In the genomic region with DNA sequence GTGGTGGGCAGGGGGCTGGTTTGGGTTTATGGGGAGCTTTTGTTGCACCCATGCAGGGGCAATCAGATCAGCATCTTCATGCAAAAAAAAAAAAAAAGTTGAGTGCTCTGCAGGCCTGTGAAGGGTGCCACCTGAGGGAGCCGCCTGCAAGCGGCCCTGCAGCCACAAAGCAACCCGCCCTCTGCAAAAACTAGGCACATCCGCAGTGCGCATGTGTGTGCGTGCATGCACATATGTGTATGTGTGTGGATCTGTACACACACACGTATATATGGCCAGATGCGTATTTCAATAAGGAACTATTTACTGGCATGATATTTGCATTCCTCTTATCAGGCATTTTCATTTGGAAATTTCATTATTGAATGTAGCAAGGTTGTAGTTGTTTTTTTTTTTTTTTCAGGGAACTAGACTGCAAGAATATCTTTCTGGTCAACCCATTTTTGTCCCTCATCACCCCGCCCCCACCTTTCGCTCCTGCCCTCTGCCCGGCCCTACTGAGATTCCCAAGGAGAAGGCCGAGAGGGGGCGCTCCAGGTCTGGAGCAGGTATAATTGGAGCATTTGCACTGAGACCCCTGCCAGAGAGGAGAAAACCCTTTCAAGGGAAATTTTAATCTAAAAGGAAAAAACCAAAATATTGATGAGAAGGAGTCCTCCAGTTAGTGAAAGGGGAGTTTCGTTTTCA, we compare ENCODE assay signal across 18 cellular contexts. TPM values are rescaled to one million over a fixed set of nuclear protein-coding genes. Genes with fewer than 3 reads are reported as not detected.
DNase-seq lines count a peak whose midpoint lies in the region; TF ChIP-seq lines count a peak whose summit lies in the region.
"Had no signal": no experiment of that assay in that cellular context is flagged by ENCODE, and none has a peak within 500 bp of the region (broad histone marks: within the 10 kb centered on the region; RNA-seq: fewer than 3 reads in every experiment).

No MANE protein-coding gene starts in this region.

- POLR2A ChIA-PET in activated CD4-positive, alpha-beta T cell treated with anti-CD3 and anti-CD28 coated beads, Interleukin-2, amount 10 ng/mL, durations not matched to agents 7 days and 5 days (lab: Charles Lee) = no interaction called here

- H3K4me1 ChIP-seq in mesendoderm (ENCODE audit: control insufficient read depth, low read depth, low read length) (no peaks in the 10 kb centered on the region), SJCRH30 (no peaks in the 10 kb centered on the region)

- no peaks in the 10 kb centered on the region for H3K36me3 ChIP-seq in WERI-Rb-1
- H3K36me3 ChIP-seq in mesendoderm (ENCODE audit: control insufficient read depth, insufficient read depth, low read length) = no peaks in the 10 kb centered on the region
- H3K36me3 ChIP-seq in SJCRH30 = no peaks in the 10 kb centered on the region

- H3K36me3 Mint-ChIP-seq in activated CD4-positive, alpha-beta T cell treated with anti-CD3 and anti-CD28 coated beads, Interleukin-2, amount 10 ng/mL, durations not matched to agents 7 days and 5 days (ENCODE audit: low read depth) = peaks cover 2% of the 10 kb centered on the region
- peaks cover 3% of the 10 kb centered on the region for H3K36me3 Mint-ChIP-seq in activated CD4-positive, alpha-beta T cell treated with anti-CD3 and anti-CD28 coated beads, Interleukin-2, amount 10 ng/mL, durations not matched to agents 24 days and 14 days (ENCODE audit: low read depth)
- H3K36me3 Mint-ChIP-seq in HFFc6 (ENCODE audit: low read depth) (no peaks in the 10 kb centered on the region), CD14-positive monocyte (no peaks in the 10 kb centered on the region)

- H3K4me3 ChIP-seq in WERI-Rb-1 (ENCODE audit: low read depth, low read length) (no peak overlapping the region), mesendoderm (ENCODE audit: low read length) (no peak overlapping the region), SJCRH30 (no peak overlapping the region)

- peak; percentile 29; the same call in 1 of the 2 replicates for TF ChIP-seq CTCF in HFFc6 (IDR thresholded peaks at IDR 0.05)
- TF ChIP-seq CTCF in WERI-Rb-1 (IDR thresholded peaks at IDR 0.05; ENCODE audit: low read depth, low read length) = 0 out of 2 replicates have a peak, but pooled peaks have one; percentile 3
- no peak for TF ChIP-seq CTCF in CD14-positive monocyte (IDR thresholded peaks at IDR 0.05)

- WGBS in mesendoderm (ENCODE audit: extremely low coverage, insufficient coverage, low lambda C conversion rate) = no CpG with 5 or more reads among the region's 14 CpGs

- H4K8ac ChIP-seq in mesendoderm (ENCODE audit: low read depth, low read length) = no peak overlapping the region

- peaks cover 31% of the 10 kb centered on the region for H3K4me1 Mint-ChIP-seq in activated CD4-positive, alpha-beta T cell treated with anti-CD3 and anti-CD28 coated beads, Interleukin-2, amount 10 ng/mL, durations not matched to agents 7 days and 5 days
- peaks cover 10% of the 10 kb centered on the region for H3K4me1 Mint-ChIP-seq in activated CD4-positive, alpha-beta T cell treated with anti-CD3 and anti-CD28 coated beads, Interleukin-2, amount 10 ng/mL, durations not matched to agents 24 days and 14 days
- H3K4me1 Mint-ChIP-seq in HFFc6 (ENCODE audit: low read depth) = peaks cover 10% of the 10 kb centered on the region; the same call in 1 of the 2 replicates
- peaks cover 20% of the 10 kb centered on the region for H3K4me1 Mint-ChIP-seq in CD14-positive monocyte

- no peak overlapping the region for H2BK15ac ChIP-seq in mesendoderm (replicated peaks; ENCODE audit: low read depth)

- H3K27ac Mint-ChIP-seq in activated CD4-positive, alpha-beta T cell treated with anti-CD3 and anti-CD28 coated beads, Interleukin-2, amount 10 ng/mL, durations not matched to agents 7 days and 5 days = no peak overlapping the region
- H3K27ac Mint-ChIP-seq in activated CD4-positive, alpha-beta T cell treated with anti-CD3 and anti-CD28 coated beads, Interleukin-2, amount 10 ng/mL, durations not matched to agents 24 days and 14 days = no peak overlapping the region
- H3K27ac Mint-ChIP-seq in HFFc6 = no peak overlapping the region
- no peak overlapping the region for H3K27ac Mint-ChIP-seq in CD14-positive monocyte
- H3K27ac Mint-ChIP-seq: stimulated activated effector memory CD8-positive, alpha-beta T cell treated with anti-CD3 and anti-CD28 coated beads, Interleukin-12 subunit alpha, Interleukin-12 subunit beta, amount 100 ng/mL, for 72 hours had no signal

- CTCF ChIA-PET in activated CD4-positive, alpha-beta T cell treated with anti-CD3 and anti-CD28 coated beads, Interleukin-2, amount 10 ng/mL, durations not matched to agents 7 days and 5 days (lab: Charles Lee) = no interaction called here

- no peak overlapping the region for H4K5ac ChIP-seq in mesendoderm (ENCODE audit: low read length)

- H3K27me3 Mint-ChIP-seq in activated CD4-positive, alpha-beta T cell treated with anti-CD3 and anti-CD28 coated beads, Interleukin-2, amount 10 ng/mL, durations not matched to agents 7 days and 5 days = no peaks in the 10 kb centered on the region
- H3K27me3 Mint-ChIP-seq in activated CD4-positive, alpha-beta T cell treated with anti-CD3 and anti-CD28 coated beads, Interleukin-2, amount 10 ng/mL, durations not matched to agents 24 days and 14 days = no peaks in the 10 kb centered on the region
- H3K27me3 Mint-ChIP-seq in HFFc6 (ENCODE audit: insufficient read depth) (no peaks in the 10 kb centered on the region; the same call in none of the 2 replicates), CD14-positive monocyte (ENCODE audit: low read depth in 3 of 3) (peaks cover 3 to 40% (median 4%) of the 10 kb centered on the region in 3 donors)

- no peak overlapping the region for H2BK5ac ChIP-seq in mesendoderm (ENCODE audit: low read length)

- no peak overlapping the region for H3K18ac ChIP-seq in mesendoderm (ENCODE audit: low read length)

- no peak overlapping the region for H3K56ac ChIP-seq in mesendoderm (ENCODE audit: low read length)

- H3K79me2 ChIP-seq in mesendoderm (ENCODE audit: control insufficient read depth, insufficient read depth, low read length) = no peaks in the 10 kb centered on the region

- no peak overlapping the region for H2AK5ac ChIP-seq in mesendoderm (ENCODE audit: low read length)

- H3K23ac ChIP-seq in mesendoderm (ENCODE audit: low read length) = no peak overlapping the region

- no peak overlapping the region for H3K4me2 ChIP-seq in mesendoderm (ENCODE audit: low read length)

- DNase-seq in activated CD4-positive, alpha-beta T cell treated with anti-CD3 and anti-CD28 coated beads, Interleukin-2, amount 10 ng/mL, durations not matched to agents 7 days and 5 days = peak; percentile 7
- no peak for DNase-seq in activated CD4-positive, alpha-beta T cell treated with anti-CD3 and anti-CD28 coated beads, Interleukin-2, amount 10 ng/mL, durations not matched to agents 24 days and 14 days
- no peak for DNase-seq in HFFc6
- peak; percentile 64 for DNase-seq in WERI-Rb-1
- peak; percentile 50 for DNase-seq in mesendoderm
- DNase-seq in SJCRH30 = no peak
- no peak for DNase-seq in stimulated activated CD4-positive, alpha-beta T cell treated with anti-CD3 and anti-CD28 coated beads, Interleukin-4, amount 100 ng/mL, for 1 hour
- no peak for DNase-seq in CD14-positive monocyte (ENCODE audit: low spot score)
- DNase-seq: activated T-cell treated with anti-CD3 and anti-CD28 coated beads, Interleukin-2, amount 50 U/mL, for 72 hours; anterior cingulate cortex; DMS79 treated with DMSO at 0.1 percent for 48 hours; effector CD8-positive, alpha-beta T cell; GOT3; kidney glomerular epithelial cell; NCI-H146; NCI-H526 treated with DMSO at 0.1 percent for 48 hours; stimulated activated CD4-positive, alpha-beta T cell treated with anti-CD3 and anti-CD28 coated beads, Interleukin-2, amount 100 ng/mL, for 24 hours had no signal

- no peaks in the 10 kb centered on the region for H3K79me1 ChIP-seq in mesendoderm (ENCODE audit: low read length)

- H3K27ac ChIP-seq in WERI-Rb-1 (no peak overlapping the region), mesendoderm (ENCODE audit: low read depth, low read length) (no peak overlapping the region), SJCRH30 (no peak overlapping the region)

- no peak overlapping the region for H3K4me3 Mint-ChIP-seq in activated CD4-positive, alpha-beta T cell treated with anti-CD3 and anti-CD28 coated beads, Interleukin-2, amount 10 ng/mL, durations not matched to agents 7 days and 5 days
- H3K4me3 Mint-ChIP-seq in activated CD4-positive, alpha-beta T cell treated with anti-CD3 and anti-CD28 coated beads, Interleukin-2, amount 10 ng/mL, durations not matched to agents 24 days and 14 days = no peak overlapping the region
- H3K4me3 Mint-ChIP-seq in HFFc6 (no peak overlapping the region), CD14-positive monocyte (no peak overlapping the region)
- H3K4me3 Mint-ChIP-seq: activated T-cell treated with anti-CD3 and anti-CD28 coated beads, Interleukin-2, amount 50 U/mL, for 72 hours; stimulated activated effector memory CD8-positive, alpha-beta T cell treated with anti-CD3 and anti-CD28 coated beads, Interleukin-12 subunit alpha, Interleukin-12 subunit beta, amount 100 ng/mL, for 72 hours had no signal

- intact Hi-C loops in activated CD4-positive, alpha-beta T cell treated with anti-CD3 and anti-CD28 coated beads, Interleukin-2, amount 10 ng/mL, durations not matched to agents 24 days and 14 days (cut with micrococcal nuclease) = no loop called here
- intact Hi-C loops in CD14-positive monocyte (cut with micrococcal nuclease) = no loop called here

- H3K9me3 ChIP-seq in WERI-Rb-1 (ENCODE audit: severe bottlenecking) = no peaks in the 10 kb centered on the region
- H3K9me3 ChIP-seq in SJCRH30 (replicated peaks) = no peaks in the 10 kb centered on the region

- no peak overlapping the region for H3K9ac ChIP-seq in mesendoderm (ENCODE audit: low read length)

- H2BK120ac ChIP-seq in mesendoderm (ENCODE audit: low read depth, low read length) = no peak overlapping the region

- no peaks in the 10 kb centered on the region for H3K9me3 Mint-ChIP-seq in activated CD4-positive, alpha-beta T cell treated with anti-CD3 and anti-CD28 coated beads, Interleukin-2, amount 10 ng/mL, durations not matched to agents 7 days and 5 days
- no peaks in the 10 kb centered on the region for H3K9me3 Mint-ChIP-seq in activated CD4-positive, alpha-beta T cell treated with anti-CD3 and anti-CD28 coated beads, Interleukin-2, amount 10 ng/mL, durations not matched to agents 24 days and 14 days
- H3K9me3 Mint-ChIP-seq in HFFc6 (no peaks in the 10 kb centered on the region), CD14-positive monocyte (peaks cover 0 to 8% (median 0%) of the 10 kb centered on the region in 7 donors)
- H3K9me3 Mint-ChIP-seq: activated T-cell treated with anti-CD3 and anti-CD28 coated beads, Interleukin-2, amount 50 U/mL, for 72 hours; stimulated activated effector memory CD8-positive, alpha-beta T cell treated with anti-CD3 and anti-CD28 coated beads, Interleukin-12 subunit alpha, Interleukin-12 subunit beta, amount 100 ng/mL, for 72 hours had no signal

- peaks cover 14% of the 10 kb centered on the region for H3K27me3 ChIP-seq in WERI-Rb-1 (ENCODE audit: insufficient read depth, low read depth, severe bottlenecking)
- H3K27me3 ChIP-seq in mesendoderm (ENCODE audit: insufficient read depth, low read length, poor library complexity) = no peaks in the 10 kb centered on the region
- H3K27me3 ChIP-seq in SJCRH30 = no peaks in the 10 kb centered on the region

- no peak overlapping the region for H3K4ac ChIP-seq in mesendoderm (ENCODE audit: low read depth, low read length)

RNA-seq across cellular contexts. Expression of a gene that starts 18.1 kb away (rescaled TPM):
- 10 to 100 TPM; 22.5 to 23.8 TPM for total RNA-seq in activated CD4-positive, alpha-beta T cell treated with anti-CD3 and anti-CD28 coated beads, Interleukin-2, amount 10 ng/mL, durations not matched to agents 7 days and 5 days
- 27.3 and 28.7 TPM in 2 replicates for total RNA-seq in activated CD4-positive, alpha-beta T cell treated with anti-CD3 and anti-CD28 coated beads, Interleukin-2, amount 10 ng/mL, durations not matched to agents 24 days and 14 days
- total RNA-seq in HFFc6 (2021; fragmentation: NEBNext Ultra II Directional; extraction: Animal tissue kit (Norgen Biotek cat#: 25700)) = 10 to 100 TPM; 25.7 to 31.9 (median 29.6) TPM
- polyA plus RNA-seq in mesendoderm (2013, experiment 1 of 2) = 17.9 TPM
- polyA plus RNA-seq in mesendoderm (2013, experiment 2 of 2) = 18.2 TPM
- 27.0 and 32.5 TPM in 2 replicates for total RNA-seq in SJCRH30 (2014; rRNA removed; shearing (Covaris generic))
- polyA plus RNA-seq in CD14-positive monocyte = 10 to 100 TPM; 29.3 to 35.6 TPM

Comparison
In these comparisons a context has a peak if more than half of its experiments do, and no peak if none do; other contexts are left out.
1. DNase-seq: peak in activated CD4-positive, alpha-beta T cell treated with anti-CD3 and anti-CD28 coated beads, Interleukin-2, amount 10 ng/mL, durations not matched to agents 7 days and 5 days (single experiment), WERI-Rb-1 (single experiment) and mesendoderm (single experiment); none in activated CD4-positive, alpha-beta T cell treated with anti-CD3 and anti-CD28 coated beads, Interleukin-2, amount 10 ng/mL, durations not matched to agents 24 days and 14 days (single experiment), HFFc6 (single experiment), SJCRH30 (0 of 2), stimulated activated CD4-positive, alpha-beta T cell treated with anti-CD3 and anti-CD28 coated beads, Interleukin-4, amount 100 ng/mL, for 1 hour (single experiment) and CD14-positive monocyte (single experiment).